In the genomic region with DNA sequence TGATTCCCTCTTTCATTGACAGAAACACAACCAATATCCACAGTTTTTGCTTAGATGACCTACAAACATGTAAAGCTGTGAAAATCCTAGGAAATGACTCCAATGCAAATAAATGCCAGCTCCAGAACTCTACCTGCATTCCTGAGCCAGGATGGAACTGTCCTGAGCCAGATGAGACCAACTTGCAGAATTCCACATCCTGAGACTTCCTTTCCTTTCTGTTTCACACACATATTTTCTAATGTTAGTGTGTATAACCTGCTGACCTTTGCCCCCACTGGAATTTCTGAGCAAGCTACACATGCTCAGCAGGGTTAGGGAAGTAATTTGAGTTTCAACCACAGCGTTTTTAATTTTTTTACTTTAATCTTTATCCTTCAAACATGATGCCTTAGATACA, we compare ENCODE assay signal across 1 cellular context.
TF ChIP-seq lines count a peak whose summit lies in the region.

No MANE protein-coding gene starts in this region.

TF ChIP-seq in HepG2, 621 proteins besides CTCF, POLR2A, EP300 and RAD21 (continued from another document and continues in another):
- TF ChIP-seq, protein P1, sequence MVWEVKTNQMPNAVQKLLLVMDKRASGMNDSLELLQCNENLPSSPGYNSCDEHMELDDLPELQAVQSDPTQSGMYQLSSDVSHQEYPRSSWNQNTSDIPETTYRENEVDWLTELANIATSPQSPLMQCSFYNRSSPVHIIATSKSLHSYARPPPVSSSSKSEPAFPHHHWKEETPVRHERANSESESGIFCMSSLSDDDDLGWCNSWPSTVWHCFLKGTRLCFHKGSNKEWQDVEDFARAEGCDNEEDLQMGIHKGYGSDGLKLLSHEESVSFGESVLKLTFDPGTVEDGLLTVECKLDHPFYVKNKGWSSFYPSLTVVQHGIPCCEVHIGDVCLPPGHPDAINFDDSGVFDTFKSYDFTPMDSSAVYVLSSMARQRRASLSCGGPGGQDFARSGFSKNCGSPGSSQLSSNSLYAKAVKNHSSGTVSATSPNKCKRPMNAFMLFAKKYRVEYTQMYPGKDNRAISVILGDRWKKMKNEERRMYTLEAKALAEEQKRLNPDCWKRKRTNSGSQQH (CRISPR knock-in tag; IDR thresholded peaks at IDR 0.05; ENCODE audit: low read depth), result no peak
- no peak for TF ChIP-seq ZNF792 (CRISPR knock-in tag; IDR thresholded peaks at IDR 0.05)
- TF ChIP-seq, protein P2, sequence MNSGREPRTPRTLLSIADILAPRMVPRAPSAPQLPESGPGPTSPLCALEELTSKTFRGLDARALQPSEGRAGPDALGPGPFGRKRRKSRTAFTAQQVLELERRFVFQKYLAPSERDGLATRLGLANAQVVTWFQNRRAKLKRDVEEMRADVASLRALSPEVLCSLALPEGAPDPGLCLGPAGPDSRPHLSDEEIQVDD (CRISPR knock-in tag; IDR thresholded peaks at IDR 0.05; ENCODE audit: borderline replicate concordance), result no peak
- peak; percentile 28; the same call in 1 of the 2 replicates for TF ChIP-seq MED1 (CRISPR knock-in tag; IDR thresholded peaks at IDR 0.05)
- peak; percentile 75 for TF ChIP-seq PPARG (CRISPR knock-in tag; conservative IDR thresholded peaks at IDR 0.05)
- peak; percentile 45; the same call in 1 of the 2 replicates for TF ChIP-seq NCOA2 (CRISPR knock-in tag; IDR thresholded peaks at IDR 0.05)
- peak; percentile 35; the same call in 1 of the 2 replicates for TF ChIP-seq ELF3 (CRISPR knock-in tag; IDR thresholded peaks at IDR 0.05)
- 0 out of 2 replicates have a peak, but pooled peaks have one; percentile 14 for TF ChIP-seq STAG1 (CRISPR knock-in tag; IDR thresholded peaks at IDR 0.05)
- TF ChIP-seq ZNF12 (CRISPR knock-in tag; IDR thresholded peaks at IDR 0.05), result 0 out of 2 replicates have a peak, but pooled peaks have one; percentile 25
- TF ChIP-seq ARHGAP35 (CRISPR knock-in tag; IDR thresholded peaks at IDR 0.05; ENCODE audit: borderline replicate concordance), result no peak
- TF ChIP-seq, protein P3, sequence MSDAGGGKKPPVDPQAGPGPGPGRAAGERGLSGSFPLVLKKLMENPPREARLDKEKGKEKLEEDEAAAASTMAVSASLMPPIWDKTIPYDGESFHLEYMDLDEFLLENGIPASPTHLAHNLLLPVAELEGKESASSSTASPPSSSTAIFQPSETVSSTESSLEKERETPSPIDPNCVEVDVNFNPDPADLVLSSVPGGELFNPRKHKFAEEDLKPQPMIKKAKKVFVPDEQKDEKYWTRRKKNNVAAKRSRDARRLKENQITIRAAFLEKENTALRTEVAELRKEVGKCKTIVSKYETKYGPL (CRISPR knock-in tag; IDR thresholded peaks at IDR 0.05), result no peak
- no peak for TF ChIP-seq GLI4 (CRISPR knock-in tag; IDR thresholded peaks at IDR 0.05; ENCODE audit: borderline replicate concordance)
- no peak for TF ChIP-seq ZNF589 (CRISPR knock-in tag; conservative IDR thresholded peaks at IDR 0.05)
- TF ChIP-seq IRF2 (CRISPR knock-in tag; IDR thresholded peaks at IDR 0.05), result no peak
- TF ChIP-seq FOXA3 (CRISPR knock-in tag; IDR thresholded peaks at IDR 0.05), result peak; percentile 38; the same call in 1 of the 2 replicates
- TF ChIP-seq ZNF530 (CRISPR knock-in tag; IDR thresholded peaks at IDR 0.05; ENCODE audit: low read depth), result no peak
- TF ChIP-seq, protein P4, sequence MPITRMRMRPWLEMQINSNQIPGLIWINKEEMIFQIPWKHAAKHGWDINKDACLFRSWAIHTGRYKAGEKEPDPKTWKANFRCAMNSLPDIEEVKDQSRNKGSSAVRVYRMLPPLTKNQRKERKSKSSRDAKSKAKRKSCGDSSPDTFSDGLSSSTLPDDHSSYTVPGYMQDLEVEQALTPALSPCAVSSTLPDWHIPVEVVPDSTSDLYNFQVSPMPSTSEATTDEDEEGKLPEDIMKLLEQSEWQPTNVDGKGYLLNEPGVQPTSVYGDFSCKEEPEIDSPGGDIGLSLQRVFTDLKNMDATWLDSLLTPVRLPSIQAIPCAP (CRISPR knock-in tag; IDR thresholded peaks at IDR 0.05; ENCODE audit: low read depth), result no peak
- TF ChIP-seq JUN (CRISPR knock-in tag; IDR thresholded peaks at IDR 0.05), result no peak
- TF ChIP-seq FOXK1 (CRISPR knock-in tag; IDR thresholded peaks at IDR 0.05; ENCODE audit: borderline replicate concordance, low read depth), result 0 out of 2 replicates have a peak, but pooled peaks have one; percentile 43
- no peak for TF ChIP-seq MEIS2 (CRISPR knock-in tag; IDR thresholded peaks at IDR 0.05)
- no peak for TF ChIP-seq MATR3 (CRISPR knock-in tag; IDR thresholded peaks at IDR 0.05)
- 0 out of 2 replicates have a peak, but pooled peaks have one; percentile 44 for TF ChIP-seq HMG20B (CRISPR knock-in tag; conservative IDR thresholded peaks at IDR 0.05)
- TF ChIP-seq MTA3 (CRISPR knock-in tag; IDR thresholded peaks at IDR 0.05), result no peak
- TF ChIP-seq ZNF460 (CRISPR knock-in tag; IDR thresholded peaks at IDR 0.05; ENCODE audit: borderline replicate concordance), result no peak
- peak; percentile 97 for TF ChIP-seq NR2F6 (IDR thresholded peaks at IDR 0.05)
- peak; percentile 97 for TF ChIP-seq NR2F6 (CRISPR knock-in tag; IDR thresholded peaks at IDR 0.05)
- TF ChIP-seq HNF4G (IDR thresholded peaks at IDR 0.05; ENCODE audit: borderline replicate concordance, low read depth, low read length), result peak; percentile 78; the same call in 1 of the 2 replicates
- TF ChIP-seq HNF4G (CRISPR knock-in tag; IDR thresholded peaks at IDR 0.05; ENCODE audit: borderline replicate concordance, low read depth), result no peak
- no peak for TF ChIP-seq IKZF1 (IDR thresholded peaks at IDR 0.05)
- TF ChIP-seq, protein P5, sequence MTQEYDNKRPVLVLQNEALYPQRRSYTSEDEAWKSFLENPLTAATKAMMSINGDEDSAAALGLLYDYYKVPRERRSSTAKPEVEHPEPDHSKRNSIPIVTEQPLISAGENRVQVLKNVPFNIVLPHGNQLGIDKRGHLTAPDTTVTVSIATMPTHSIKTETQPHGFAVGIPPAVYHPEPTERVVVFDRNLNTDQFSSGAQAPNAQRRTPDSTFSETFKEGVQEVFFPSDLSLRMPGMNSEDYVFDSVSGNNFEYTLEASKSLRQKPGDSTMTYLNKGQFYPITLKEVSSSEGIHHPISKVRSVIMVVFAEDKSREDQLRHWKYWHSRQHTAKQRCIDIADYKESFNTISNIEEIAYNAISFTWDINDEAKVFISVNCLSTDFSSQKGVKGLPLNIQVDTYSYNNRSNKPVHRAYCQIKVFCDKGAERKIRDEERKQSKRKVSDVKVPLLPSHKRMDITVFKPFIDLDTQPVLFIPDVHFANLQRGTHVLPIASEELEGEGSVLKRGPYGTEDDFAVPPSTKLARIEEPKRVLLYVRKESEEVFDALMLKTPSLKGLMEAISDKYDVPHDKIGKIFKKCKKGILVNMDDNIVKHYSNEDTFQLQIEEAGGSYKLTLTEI (CRISPR knock-in tag; conservative IDR thresholded peaks at IDR 0.05), result no peak
- 0 out of 2 replicates have a peak, but pooled peaks have one; percentile 41 for TF ChIP-seq THYN1 (CRISPR knock-in tag; IDR thresholded peaks at IDR 0.05; ENCODE audit: borderline replicate concordance, low read depth)
- no peak for TF ChIP-seq MEIS1 (CRISPR knock-in tag; IDR thresholded peaks at IDR 0.05; ENCODE audit: borderline replicate concordance)
- no peak for TF ChIP-seq TCF7 (IDR thresholded peaks at IDR 0.05; ENCODE audit: low read depth)
- TF ChIP-seq, protein P6, sequence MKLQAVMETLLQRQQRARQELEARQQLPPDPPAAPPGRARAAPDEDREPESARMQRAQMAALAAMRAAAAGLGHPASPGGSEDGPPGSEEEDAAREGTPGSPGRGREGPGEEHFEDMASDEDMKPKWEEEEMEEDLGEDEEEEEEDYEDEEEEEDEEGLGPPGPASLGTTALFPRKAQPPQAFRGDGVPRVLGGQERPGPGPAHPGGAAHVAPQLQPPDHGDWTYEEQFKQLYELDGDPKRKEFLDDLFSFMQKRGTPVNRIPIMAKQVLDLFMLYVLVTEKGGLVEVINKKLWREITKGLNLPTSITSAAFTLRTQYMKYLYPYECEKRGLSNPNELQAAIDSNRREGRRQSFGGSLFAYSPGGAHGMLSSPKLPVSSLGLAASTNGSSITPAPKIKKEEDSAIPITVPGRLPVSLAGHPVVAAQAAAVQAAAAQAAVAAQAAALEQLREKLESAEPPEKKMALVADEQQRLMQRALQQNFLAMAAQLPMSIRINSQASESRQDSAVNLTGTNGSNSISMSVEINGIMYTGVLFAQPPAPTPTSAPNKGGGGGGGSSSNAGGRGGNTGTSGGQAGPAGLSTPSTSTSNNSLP (IDR thresholded peaks at IDR 0.05; ENCODE audit: low read depth, low read length), result peak; percentile 40; the same call in 1 of the 2 replicates
- TF ChIP-seq, protein P7, sequence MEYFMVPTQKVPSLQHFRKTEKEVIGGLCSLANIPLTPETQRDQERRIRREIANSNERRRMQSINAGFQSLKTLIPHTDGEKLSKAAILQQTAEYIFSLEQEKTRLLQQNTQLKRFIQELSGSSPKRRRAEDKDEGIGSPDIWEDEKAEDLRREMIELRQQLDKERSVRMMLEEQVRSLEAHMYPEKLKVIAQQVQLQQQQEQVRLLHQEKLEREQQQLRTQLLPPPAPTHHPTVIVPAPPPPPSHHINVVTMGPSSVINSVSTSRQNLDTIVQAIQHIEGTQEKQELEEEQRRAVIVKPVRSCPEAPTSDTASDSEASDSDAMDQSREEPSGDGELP (IDR thresholded peaks at IDR 0.05; ENCODE audit: borderline replicate concordance, low read depth), result 0 out of 2 replicates have a peak, but pooled peaks have one; percentile 20
- TF ChIP-seq DMAP1 (CRISPR knock-in tag; IDR thresholded peaks at IDR 0.05), result no peak
- TF ChIP-seq NR2F1 (CRISPR knock-in tag; IDR thresholded peaks at IDR 0.05), result peak; percentile 69 to 90; a peak in 3 of 4 replicates
- TF ChIP-seq ATF7 (IDR thresholded peaks at IDR 0.05), result no peak
- no peak for TF ChIP-seq ATF7 (CRISPR knock-in tag; IDR thresholded peaks at IDR 0.05)
- TF ChIP-seq, protein P8, sequence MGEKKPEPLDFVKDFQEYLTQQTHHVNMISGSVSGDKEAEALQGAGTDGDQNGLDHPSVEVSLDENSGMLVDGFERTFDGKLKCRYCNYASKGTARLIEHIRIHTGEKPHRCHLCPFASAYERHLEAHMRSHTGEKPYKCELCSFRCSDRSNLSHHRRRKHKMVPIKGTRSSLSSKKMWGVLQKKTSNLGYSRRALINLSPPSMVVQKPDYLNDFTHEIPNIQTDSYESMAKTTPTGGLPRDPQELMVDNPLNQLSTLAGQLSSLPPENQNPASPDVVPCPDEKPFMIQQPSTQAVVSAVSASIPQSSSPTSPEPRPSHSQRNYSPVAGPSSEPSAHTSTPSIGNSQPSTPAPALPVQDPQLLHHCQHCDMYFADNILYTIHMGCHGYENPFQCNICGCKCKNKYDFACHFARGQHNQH (CRISPR knock-in tag; IDR thresholded peaks at IDR 0.05), result no peak
- peak; percentile 74 for TF ChIP-seq GFI1 (CRISPR knock-in tag; IDR thresholded peaks at IDR 0.05; ENCODE audit: borderline replicate concordance)
- TF ChIP-seq KDM3A (CRISPR knock-in tag; IDR thresholded peaks at IDR 0.05; ENCODE audit: low read depth), result no peak
- TF ChIP-seq SOX6 (IDR thresholded peaks at IDR 0.05), result no peak
- TF ChIP-seq SOX6 (CRISPR knock-in tag; IDR thresholded peaks at IDR 0.05), result peak; percentile 29; the same call in 1 of the 2 replicates
- TF ChIP-seq IRX3 (CRISPR knock-in tag; IDR thresholded peaks at IDR 0.05; ENCODE audit: borderline replicate concordance, low read depth), result no peak
- TF ChIP-seq ZNF619 (CRISPR knock-in tag; IDR thresholded peaks at IDR 0.05), result no peak
- TF ChIP-seq, protein P9, sequence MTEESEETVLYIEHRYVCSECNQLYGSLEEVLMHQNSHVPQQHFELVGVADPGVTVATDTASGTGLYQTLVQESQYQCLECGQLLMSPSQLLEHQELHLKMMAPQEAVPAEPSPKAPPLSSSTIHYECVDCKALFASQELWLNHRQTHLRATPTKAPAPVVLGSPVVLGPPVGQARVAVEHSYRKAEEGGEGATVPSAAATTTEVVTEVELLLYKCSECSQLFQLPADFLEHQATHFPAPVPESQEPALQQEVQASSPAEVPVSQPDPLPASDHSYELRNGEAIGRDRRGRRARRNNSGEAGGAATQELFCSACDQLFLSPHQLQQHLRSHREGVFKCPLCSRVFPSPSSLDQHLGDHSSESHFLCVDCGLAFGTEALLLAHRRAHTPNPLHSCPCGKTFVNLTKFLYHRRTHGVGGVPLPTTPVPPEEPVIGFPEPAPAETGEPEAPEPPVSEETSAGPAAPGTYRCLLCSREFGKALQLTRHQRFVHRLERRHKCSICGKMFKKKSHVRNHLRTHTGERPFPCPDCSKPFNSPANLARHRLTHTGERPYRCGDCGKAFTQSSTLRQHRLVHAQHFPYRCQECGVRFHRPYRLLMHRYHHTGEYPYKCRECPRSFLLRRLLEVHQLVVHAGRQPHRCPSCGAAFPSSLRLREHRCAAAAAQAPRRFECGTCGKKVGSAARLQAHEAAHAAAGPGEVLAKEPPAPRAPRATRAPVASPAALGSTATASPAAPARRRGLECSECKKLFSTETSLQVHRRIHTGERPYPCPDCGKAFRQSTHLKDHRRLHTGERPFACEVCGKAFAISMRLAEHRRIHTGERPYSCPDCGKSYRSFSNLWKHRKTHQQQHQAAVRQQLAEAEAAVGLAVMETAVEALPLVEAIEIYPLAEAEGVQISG (CRISPR knock-in tag; IDR thresholded peaks at IDR 0.05), result no peak
- TF ChIP-seq ZFP41 (CRISPR knock-in tag; IDR thresholded peaks at IDR 0.05; ENCODE audit: borderline replicate concordance), result no peak
- TF ChIP-seq SOX13 (IDR thresholded peaks at IDR 0.05), result no peak
- peak in 1 of 2 experiments; percentile 53; a peak in 1 of 4 replicates for TF ChIP-seq SOX13 (CRISPR knock-in tag; conservative IDR thresholded peaks at IDR 0.05 in 1 of 2, IDR thresholded peaks at IDR 0.05 in 1 of 2)
- 0 out of 2 replicates have a peak, but pooled peaks have one; percentile 30 for TF ChIP-seq ZMAT3 (CRISPR knock-in tag; conservative IDR thresholded peaks at IDR 0.05)
